In genomic region chr5:95070453-95070852, GRCh38 we compare ENCODE assay signal across 16 cellular contexts.
DNase-seq lines count a peak whose midpoint lies in the region; ATAC-seq, FAIRE-seq and TF ChIP-seq lines count a peak whose summit lies in the region.
"Had no signal": no experiment of that assay in that cellular context is flagged by ENCODE, and none has a peak within 500 bp of the region (broad histone marks: within the 10 kb centered on the region; RNA-seq: fewer than 3 reads in every experiment).

No MANE protein-coding gene starts in this region.

- H3K27me3 ChIP-seq in DND-41 (ENCODE audit: insufficient read depth, low read length, poor library complexity): no peaks in the 10 kb centered on the region

- no peak for FAIRE-seq in GM12892 (lab: Jason Lieb, UNC)
- FAIRE-seq: H54 had no signal

- ATAC-seq in DND-41 (ENCODE audit: insufficient read depth, low read depth) (0 out of 3 replicates have a peak, but pooled peaks have one; percentile 24), HG02885 (IDR thresholded peaks at IDR 0.05; ENCODE audit: poor library complexity, unreplicated experiment) (peak; percentile 14), GM18502 (IDR thresholded peaks at IDR 0.05; ENCODE audit: poor library complexity, unreplicated experiment) (no peak)
- ATAC-seq in stimulated activated effector memory CD8-positive, alpha-beta T cell treated with anti-CD3 and anti-CD28 coated beads, Interleukin-12 subunit alpha, Interleukin-12 subunit beta, amount 100 ng/mL, for 72 hours: peak; percentile 16

- H3K9me3 ChIP-seq in DND-41 (ENCODE audit: insufficient read depth, low read length, severe bottlenecking): no peaks in the 10 kb centered on the region

- no peak overlapping the region for H3K9ac ChIP-seq in DND-41 (ENCODE audit: low read depth, low read length)

- H3K79me2 ChIP-seq in DND-41 (ENCODE audit: insufficient read depth, low read length): peaks cover 21% of the 10 kb centered on the region

- no peak overlapping the region for H2AFZ ChIP-seq in DND-41 (ENCODE audit: low read depth, low read length)

- TF ChIP-seq POLR2A in GM12892 (IDR thresholded peaks at IDR 0.05; ENCODE audit: low read depth, low read length): no peak

- H3K36me3 ChIP-seq in DND-41 (ENCODE audit: insufficient read depth, low read length): 0 out of 2 replicates have a peak, but pooled peaks cover 2% of the 10 kb centered on the region

- TF ChIP-seq CTCF in DND-41 (IDR thresholded peaks at IDR 0.05; ENCODE audit: borderline replicate concordance, extremely low read depth, low read length, poor library complexity, severe bottlenecking): no peak

- peaks cover 10% of the 10 kb centered on the region for H3K4me1 ChIP-seq in DND-41 (ENCODE audit: insufficient read depth, low read length)

- 0 out of 2 replicates have a peak overlapping the region, but pooled peaks have one; percentile 12 for H3K4me2 ChIP-seq in DND-41 (ENCODE audit: insufficient read depth, low read length)

- H3K4me3 Mint-ChIP-seq in dendritic cell treated with granulocyte-macrophage colony-stimulating factor and Interleukin-4, amounts not matched to agents 40 ng/mL and 50 ng/mL, for 4 days: no peak overlapping the region
- no peak overlapping the region for H3K4me3 Mint-ChIP-seq in stimulated activated effector memory CD8-positive, alpha-beta T cell treated with anti-CD3 and anti-CD28 coated beads, Interleukin-12 subunit alpha, Interleukin-12 subunit beta, amount 100 ng/mL, for 72 hours
- H3K4me3 Mint-ChIP-seq: CD4-positive, alpha-beta T cell had no signal

- peak overlapping the region; percentile 24; the same call in 1 of the 2 replicates for H3K27ac ChIP-seq in DND-41 (ENCODE audit: low read length)

- DNase-seq in DND-41 (no peak), mucosa of gallbladder (ENCODE audit: low spot score) (no peak), GM12892 (ENCODE audit: insufficient read length) (no peak), NCI-H446 treated with DMSO at 0.1 percent for 48 hours (lab: John Stamatoyannopoulos, UW) (no peak)
- DNase-seq in stimulated activated effector memory CD8-positive, alpha-beta T cell treated with anti-CD3 and anti-CD28 coated beads, Interleukin-12 subunit alpha, Interleukin-12 subunit beta, amount 100 ng/mL, for 72 hours (ENCODE audit: low spot score in 2 of 2): no peak
- DNase-seq: Calu3; CD4-positive, alpha-beta T cell; DMS79; IMR-90; NCI-H2029; NCI-H526; NK-92 treated with Interleukin-12 subunit alpha and Interleukin-12 subunit beta, amount 100 ng/mL, for 24 hours had no signal

- intact Hi-C loops in dendritic cell treated with granulocyte-macrophage colony-stimulating factor and Interleukin-4, amounts not matched to agents 40 ng/mL and 50 ng/mL, for 4 days (cut with micrococcal nuclease): no loop called here

- no peaks in the 10 kb centered on the region for H3K27me3 Mint-ChIP-seq in dendritic cell treated with granulocyte-macrophage colony-stimulating factor and Interleukin-4, amounts not matched to agents 40 ng/mL and 50 ng/mL, for 4 days
- H3K27me3 Mint-ChIP-seq: CD4-positive, alpha-beta T cell had no signal

- no peaks in the 10 kb centered on the region for H3K36me3 Mint-ChIP-seq in dendritic cell treated with granulocyte-macrophage colony-stimulating factor and Interleukin-4, amounts not matched to agents 40 ng/mL and 50 ng/mL, for 4 days (ENCODE audit: low read depth)
- H3K36me3 Mint-ChIP-seq in stimulated activated effector memory CD8-positive, alpha-beta T cell treated with anti-CD3 and anti-CD28 coated beads, Interleukin-12 subunit alpha, Interleukin-12 subunit beta, amount 100 ng/mL, for 72 hours: no peaks in the 10 kb centered on the region

- H3K9me3 Mint-ChIP-seq in dendritic cell treated with granulocyte-macrophage colony-stimulating factor and Interleukin-4, amounts not matched to agents 40 ng/mL and 50 ng/mL, for 4 days: no peaks in the 10 kb centered on the region
- H3K9me3 Mint-ChIP-seq in stimulated activated effector memory CD8-positive, alpha-beta T cell treated with anti-CD3 and anti-CD28 coated beads, Interleukin-12 subunit alpha, Interleukin-12 subunit beta, amount 100 ng/mL, for 72 hours: no peaks in the 10 kb centered on the region
- H3K9me3 Mint-ChIP-seq: CD4-positive, alpha-beta T cell had no signal

- H3K4me1 Mint-ChIP-seq in dendritic cell treated with granulocyte-macrophage colony-stimulating factor and Interleukin-4, amounts not matched to agents 40 ng/mL and 50 ng/mL, for 4 days (ENCODE audit: low read depth): peaks cover 62% of the 10 kb centered on the region
- H3K4me1 Mint-ChIP-seq in stimulated activated effector memory CD8-positive, alpha-beta T cell treated with anti-CD3 and anti-CD28 coated beads, Interleukin-12 subunit alpha, Interleukin-12 subunit beta, amount 100 ng/mL, for 72 hours: no peaks in the 10 kb centered on the region

- peak overlapping the region; percentile 67 for H3K27ac Mint-ChIP-seq in dendritic cell treated with granulocyte-macrophage colony-stimulating factor and Interleukin-4, amounts not matched to agents 40 ng/mL and 50 ng/mL, for 4 days
- no peak overlapping the region for H3K27ac Mint-ChIP-seq in stimulated activated effector memory CD8-positive, alpha-beta T cell treated with anti-CD3 and anti-CD28 coated beads, Interleukin-12 subunit alpha, Interleukin-12 subunit beta, amount 100 ng/mL, for 72 hours
- H3K27ac Mint-ChIP-seq: CD4-positive, alpha-beta T cell had no signal

- no peak overlapping the region for H3K4me3 ChIP-seq in DND-41 (ENCODE audit: low read depth in 1 of 2, low read length in 2 of 2)

- H4K20me1 ChIP-seq in DND-41 (ENCODE audit: insufficient read depth, low read length): peaks cover 3% of the 10 kb centered on the region; the same call in 1 of the 2 replicates
